31 cellular contexts compared by ENCODE assay signal in the genomic region with DNA sequence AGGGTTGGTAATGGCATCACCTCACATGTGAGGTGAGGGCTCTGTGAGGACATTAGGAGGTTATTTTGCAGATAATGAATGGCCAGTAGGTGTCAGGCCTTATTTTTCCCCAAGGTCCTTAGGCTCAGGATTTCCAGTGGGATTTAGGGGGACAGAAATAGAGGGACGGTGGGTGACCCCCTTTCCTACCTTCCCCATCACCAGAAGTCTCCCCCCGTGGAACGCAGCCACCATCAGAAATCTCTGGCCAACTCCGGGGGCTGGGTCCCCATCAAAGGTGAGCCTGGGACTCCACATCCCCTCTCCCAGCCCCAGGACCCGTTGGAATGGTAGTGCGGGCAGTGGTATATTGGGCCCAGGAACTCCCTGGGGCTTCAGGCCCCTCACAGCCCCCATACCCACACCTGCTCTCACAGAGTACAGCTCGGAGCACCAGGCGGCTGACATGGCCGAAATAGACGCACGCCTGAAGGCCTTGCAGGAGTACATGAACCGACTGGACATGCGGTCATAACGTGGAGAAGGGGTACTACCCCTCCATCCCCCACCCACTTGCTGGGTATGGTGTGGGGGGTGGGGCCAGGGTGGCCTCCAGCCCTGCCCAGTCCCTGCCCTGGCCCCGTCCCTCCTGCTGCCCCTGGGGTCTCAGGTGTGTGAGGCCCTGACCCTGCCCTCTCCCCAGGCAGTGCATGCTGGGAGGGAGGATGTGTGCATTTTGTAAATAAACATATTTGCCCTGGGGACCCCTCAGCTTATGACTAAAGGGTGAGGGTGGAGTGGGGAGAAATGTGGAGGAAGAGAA. TPM values are rescaled to one million over a fixed set of nuclear protein-coding genes. Genes with fewer than 3 reads are reported as not detected.
"Had no signal": no experiment of that assay in that cellular context is flagged by ENCODE, and none has a peak within 500 bp of the region (broad histone marks: within the 10 kb centered on the region; RNA-seq: fewer than 3 reads in every experiment).

No MANE protein-coding gene starts in this region.

- H3K36me3 ChIP-seq: adrenal gland, breast epithelium had no signal

- H3K9me3 ChIP-seq: adrenal gland, body of pancreas, breast epithelium, SJSA1 had no signal

- H3K27ac ChIP-seq: adrenal gland, body of pancreas, breast epithelium, SJSA1 had no signal

- H3K27me3 ChIP-seq: SJSA1 had no signal

- ATAC-seq: activated CD8-positive, alpha-beta T cell treated with anti-CD3 and anti-CD28 coated beads, Interleukin-2, amount 10 ng/mL, durations not matched to agents 7 days and 5 days; activated naive CD4-positive, alpha-beta T cell treated with anti-CD3 and anti-CD28 coated beads, Interleukin-2, amount 50 U/mL, for 72 hours; body of pancreas; Panc1 had no signal

- DNase-seq: activated CD4-positive, alpha-beta T cell treated with anti-CD3 and anti-CD28 coated beads, Interleukin-2, amount 10 ng/mL, durations not matched to agents 7 days and 5 days; activated CD4-positive, alpha-beta T cell treated with anti-CD3 and anti-CD28 coated beads, Interleukin-2, amount 50 U/mL, for 48 hours; activated CD8-positive, alpha-beta T cell treated with anti-CD3 and anti-CD28 coated beads, Interleukin-2, amount 10 ng/mL, durations not matched to agents 7 days and 5 days; activated gamma-delta T cell treated with Interleukin-2 at 50 U/mL for 16 hours; activated naive CD4-positive, alpha-beta T cell treated with anti-CD3 and anti-CD28 coated beads for 36 hours; activated T-cell treated with anti-CD3 and anti-CD28 coated beads, Interleukin-2, amount 50 U/mL, for 24 hours; adrenal gland; body of pancreas; Karpas-422; KBM-7; NCI-H1092; NCI-H1436 treated with DMSO at 0.1 percent for 48 hours; NCI-H1694 treated with DMSO at 0.1 percent for 48 hours; NCI-H345; NCI-H524 treated with DMSO at 0.1 percent for 48 hours; SHP77 treated with DMSO at 0.1 percent for 48 hours; SW 1271; T-helper 1 cell; T-helper 2 cell; T-helper 9 cell had no signal

- H3K4me3 ChIP-seq: adrenal gland, body of pancreas, breast epithelium, SJSA1 had no signal

- FAIRE-seq: astrocyte, TTC549 had no signal

RNA-seq across cellular contexts. Expression of gene PGLYRP1, which starts 4.8 kb away (rescaled TPM):
- total RNA-seq: activated CD4-positive, alpha-beta T cell treated with anti-CD3 and anti-CD28 coated beads, Interleukin-2, amount 10 ng/mL, durations not matched to agents 7 days and 5 days; activated CD8-positive, alpha-beta T cell treated with anti-CD3 and anti-CD28 coated beads, Interleukin-2, amount 10 ng/mL, durations not matched to agents 7 days and 5 days; activated naive CD4-positive, alpha-beta T cell treated with anti-CD3 and anti-CD28 coated beads for 36 hours; activated naive CD4-positive, alpha-beta T cell treated with anti-CD3 and anti-CD28 coated beads, Interleukin-2, amount 50 U/mL, for 72 hours; activated T-helper 2 cell treated with anti-CD3 and anti-CD28 coated beads, Interferon-gamma antibody, Interleukin-2, Interleukin-4, amounts not matched to agents 10 μg/mL and 5 μg/mL and 100 μg/mL, durations not matched to agents 14 hours and 24 hours and 36 hours; adrenal gland; astrocyte; body of pancreas; breast epithelium; MCF 10A; NCI-H460; RPMI7951; SJSA1 had no signal

RNA-seq across cellular contexts. Expression of gene IGFL4, which starts 22.7 kb away (rescaled TPM):
- total RNA-seq: activated CD4-positive, alpha-beta T cell treated with anti-CD3 and anti-CD28 coated beads, Interleukin-2, amount 10 ng/mL, durations not matched to agents 7 days and 5 days; activated CD8-positive, alpha-beta T cell treated with anti-CD3 and anti-CD28 coated beads, Interleukin-2, amount 10 ng/mL, durations not matched to agents 7 days and 5 days; activated naive CD4-positive, alpha-beta T cell treated with anti-CD3 and anti-CD28 coated beads for 36 hours; activated naive CD4-positive, alpha-beta T cell treated with anti-CD3 and anti-CD28 coated beads, Interleukin-2, amount 50 U/mL, for 72 hours; activated T-helper 2 cell treated with anti-CD3 and anti-CD28 coated beads, Interferon-gamma antibody, Interleukin-2, Interleukin-4, amounts not matched to agents 10 μg/mL and 5 μg/mL and 100 μg/mL, durations not matched to agents 14 hours and 24 hours and 36 hours; body of pancreas; breast epithelium; cardiac septum; MCF 10A; RPMI7951; SJSA1 had no signal

RNA-seq across cellular contexts. Expression of gene NOVA2, which starts 44.4 kb away (rescaled TPM):
- total RNA-seq: activated CD8-positive, alpha-beta T cell treated with anti-CD3 and anti-CD28 coated beads, Interleukin-2, amount 10 ng/mL, durations not matched to agents 7 days and 5 days; activated naive CD4-positive, alpha-beta T cell treated with anti-CD3 and anti-CD28 coated beads for 36 hours; activated T-helper 2 cell treated with anti-CD3 and anti-CD28 coated beads, Interferon-gamma antibody, Interleukin-2, Interleukin-4, amounts not matched to agents 10 μg/mL and 5 μg/mL and 100 μg/mL, durations not matched to agents 14 hours and 24 hours and 36 hours; MCF 10A; NCI-H460; RPMI7951; SJSA1 had no signal
